In the genomic region with DNA sequence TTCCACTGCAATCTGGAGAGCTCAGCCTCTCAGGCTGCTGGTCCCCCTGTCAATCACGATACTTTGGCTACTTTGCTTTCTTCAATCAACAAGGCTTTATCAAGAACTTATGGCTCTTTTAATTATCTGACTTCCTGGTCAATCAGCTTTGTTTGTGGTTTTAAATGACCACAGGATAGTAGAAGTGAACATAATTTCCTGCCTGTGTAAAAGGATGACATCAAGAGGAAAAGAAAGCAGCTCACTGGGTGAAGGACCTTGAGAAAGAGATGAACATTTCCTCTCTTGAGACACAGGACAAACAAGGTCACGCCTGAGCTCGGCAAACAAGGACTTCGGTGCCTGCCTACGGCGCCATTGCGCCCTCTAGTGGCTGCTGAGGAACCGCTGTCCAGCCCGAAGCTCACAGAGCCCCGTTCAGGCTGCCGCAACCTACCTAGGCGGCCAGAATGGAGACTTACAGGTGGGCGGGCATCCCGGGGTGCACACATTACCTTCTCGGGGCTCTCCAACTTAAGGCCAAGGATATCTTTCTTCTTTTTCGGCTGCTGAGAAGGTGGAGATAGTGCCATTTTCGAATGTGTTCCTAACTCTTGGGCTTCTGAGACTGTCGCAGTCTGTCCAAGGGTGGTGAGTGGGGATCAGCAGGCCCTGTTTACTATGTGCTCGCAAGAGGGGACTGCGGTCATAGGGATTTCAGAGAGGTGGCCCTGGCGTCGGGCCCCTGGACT, we compare ENCODE assay signal across 8 cellular contexts. TPM values are rescaled to one million over a fixed set of nuclear protein-coding genes. Genes with fewer than 3 reads are reported as not detected.
DNase-seq lines count a peak whose midpoint lies in the region; ATAC-seq, FAIRE-seq and TF ChIP-seq lines count a peak whose summit lies in the region.

No MANE protein-coding gene starts in this region.

- H4K20me1 ChIP-seq in PC-3 (ENCODE audit: low read length), result no peaks in the 10 kb centered on the region

- peaks cover 0 to 2% (median 0%) of the 10 kb centered on the region in 5 donors for H3K27me3 Mint-ChIP-seq in naive thymus-derived CD4-positive, alpha-beta T cell

- no peaks in the 10 kb centered on the region for H3K9me3 Mint-ChIP-seq in naive thymus-derived CD4-positive, alpha-beta T cell

- H2AFZ ChIP-seq in PC-3 (ENCODE audit: low read length), result peak overlapping the region; percentile 67

- H3K36me3 ChIP-seq in PC-3 (ENCODE audit: low read depth, low read length), result no peaks in the 10 kb centered on the region
- H3K36me3 ChIP-seq in esophagus muscularis mucosa, result no peaks in the 10 kb centered on the region
- no peaks in the 10 kb centered on the region for H3K36me3 ChIP-seq in naive thymus-derived CD4-positive, alpha-beta T cell (ENCODE audit: control insufficient read depth in 2 of 3, insufficient read depth in 3 of 3, low read length in 3 of 3)

- H3K79me2 ChIP-seq in PC-3 (ENCODE audit: low read length), result no peaks in the 10 kb centered on the region

- H3K4me1 ChIP-seq in PC-3 (ENCODE audit: insufficient read depth, low read length) (peaks cover 19% of the 10 kb centered on the region), esophagus muscularis mucosa (peaks cover 4 to 21% (median 10%) of the 10 kb centered on the region in 4 donors)
- peaks cover 7 to 10% of the 10 kb centered on the region in 2 donors for H3K4me1 ChIP-seq in naive thymus-derived CD4-positive, alpha-beta T cell (ENCODE audit: control insufficient read depth in 2 of 2, insufficient read depth in 2 of 2, low read length in 2 of 2)

- no TSS peak for BruUV-seq in PC-3 (replicated peaks; lab: Mats Ljungman, UMichigan)

- peak overlapping the region; percentile 44 for H3K9ac ChIP-seq in PC-3 (ENCODE audit: low read length)

- DNase-seq in D721Med (ENCODE audit: insufficient read length, low spot score) (peak; percentile 46), HT1080 (ENCODE audit: low read depth) (peak; percentile 87), PC-3 (peak; percentile 91), esophagus muscularis mucosa (ENCODE audit: extremely low spot score) (peak; percentile 96)
- peak; percentile 89 for DNase-seq in activated T-cell treated with anti-CD3 and anti-CD28 coated beads, Interleukin-2, amount 50 U/mL, for 1 hour
- peak; percentile 55 to 88 (median 80) for DNase-seq in naive thymus-derived CD4-positive, alpha-beta T cell
- peak; percentile 75 to 78 for DNase-seq in stimulated activated CD8-positive, alpha-beta memory T cell treated with anti-CD3 and anti-CD28 coated beads, Interleukin-7, amount 100 ng/mL, for 48 hours (ENCODE audit: extremely low read depth in 1 of 2, low read depth in 1 of 2)

- H3K27ac Mint-ChIP-seq in naive thymus-derived CD4-positive, alpha-beta T cell, result peak overlapping the region in 5 of 9 donors; percentile 25 to 72 (median 56)

- no peak for TF ChIP-seq POLR2A in esophagus muscularis mucosa (IDR thresholded peaks at IDR 0.05; ENCODE audit: low read depth)

- ATAC-seq in GM21423 (IDR thresholded peaks at IDR 0.05; ENCODE audit: unreplicated experiment) (peak; percentile 85), PC-3 (peak; percentile 97)
- peak; percentile 95 for ATAC-seq in naive thymus-derived CD4-positive, alpha-beta T cell

- POLR2A ChIA-PET in PC-3 (lab: Charles Lee; ENCODE audit: unreplicated experiment), result interaction anchor here (0.7 kb wide), 1 partner anchor 379 kb away, joined by 6 read pairs; no protein-coding TSS in a partner anchor
- POLR2A ChIA-PET in naive thymus-derived CD4-positive, alpha-beta T cell (lab: Charles Lee), result interaction anchor here (0.5 to 1.5 kb wide), 2 partner anchors 214 to 221 kb away, joined by 3 to 4 read pairs; no protein-coding TSS in a partner anchor

- intact Hi-C loops in PC-3 (cut with micrococcal nuclease), result loop anchor here (1.0 to 5.0 kb wide), 4 partner anchors 56 to 359 kb away; no protein-coding TSS in a partner anchor
- intact Hi-C loops in esophagus muscularis mucosa (cut with DNase I), result loop anchor here (1.0 to 5.0 kb wide), 3 partner anchors 54 to 359 kb away; a partner anchor contains a TSS
- intact Hi-C loops in naive thymus-derived CD4-positive, alpha-beta T cell (cut with micrococcal nuclease), result loop anchor here (1.0 to 5.0 kb wide), 9 partner anchors 53 to 1228 kb away; no protein-coding TSS in a partner anchor

- H3K36me3 Mint-ChIP-seq in naive thymus-derived CD4-positive, alpha-beta T cell, result no peaks in the 10 kb centered on the region

- H3K9me3 ChIP-seq in PC-3 (ENCODE audit: low read length), result no peaks in the 10 kb centered on the region
- no peaks in the 10 kb centered on the region for H3K9me3 ChIP-seq in esophagus muscularis mucosa
- no peaks in the 10 kb centered on the region for H3K9me3 ChIP-seq in naive thymus-derived CD4-positive, alpha-beta T cell (ENCODE audit: control insufficient read depth in 2 of 3, low read length in 3 of 3)

- no peak for TF ChIP-seq EP300 in esophagus muscularis mucosa (IDR thresholded peaks at IDR 0.05)

- peak overlapping the region; percentile 35 for H3K4me2 ChIP-seq in PC-3 (ENCODE audit: low read length)

- FAIRE-seq in D721Med (lab: Jason Lieb, UNC), result no peak

- H3K27ac ChIP-seq in PC-3 (ENCODE audit: low read length) (peak overlapping the region; percentile 54), esophagus muscularis mucosa (replicated peaks in 1 of 4) (peak overlapping the region; percentile 32 to 77 (median 60))
- H3K27ac ChIP-seq in naive thymus-derived CD4-positive, alpha-beta T cell (ENCODE audit: low read depth, low read length), result no peak overlapping the region

- H3K9me2 ChIP-seq in PC-3 (replicated peaks; ENCODE audit: low read length), result no peaks in the 10 kb centered on the region

- peak overlapping the region in 5 of 10 donors; percentile 12 to 41 (median 18) for H3K4me3 Mint-ChIP-seq in naive thymus-derived CD4-positive, alpha-beta T cell

- TF ChIP-seq CTCF in D721Med (IDR thresholded peaks at IDR 0.05; ENCODE audit: insufficient read depth, missing control alignments) (peak; percentile 90), PC-3 (conservative IDR thresholded peaks at IDR 0.05; ENCODE audit: low read depth, low read length) (peak; percentile 97), esophagus muscularis mucosa (IDR thresholded peaks at IDR 0.05) (peak; percentile 94 to 98 (median 96))

- H3K4me1 Mint-ChIP-seq in naive thymus-derived CD4-positive, alpha-beta T cell, result peaks cover 6 to 31% (median 9%) of the 10 kb centered on the region in 7 donors

- H3F3A ChIP-seq in PC-3 (ENCODE audit: low read length, unreplicated experiment), result no peaks in the 10 kb centered on the region

- CTCF ChIA-PET in PC-3 (lab: Charles Lee), result interaction anchor here (0.5 to 1.9 kb wide), 12 partner anchors 10 to 987 kb away, joined by 3 to 26 read pairs (median 5); no protein-coding TSS in a partner anchor
- CTCF ChIA-PET in naive thymus-derived CD4-positive, alpha-beta T cell (lab: Charles Lee), result interaction anchor here (0.6 to 8.7 kb wide), 37 partner anchors 8 to 1631 kb away, joined by 3 to 141 read pairs (median 5); a partner anchor contains a TSS

- no peak overlapping the region for H3K4me3 ChIP-seq in PC-3 (ENCODE audit: low read length)
- H3K4me3 ChIP-seq in esophagus muscularis mucosa, result peak overlapping the region in 2 of 4 donors; percentile 3
- no peak overlapping the region for H3K4me3 ChIP-seq in naive thymus-derived CD4-positive, alpha-beta T cell (ENCODE audit: low read length)

- WGBS in esophagus muscularis mucosa, result 14% methylated on average over 12 of the region's 22 CpGs

- H3K27me3 ChIP-seq in PC-3 (ENCODE audit: low read length) (no peaks in the 10 kb centered on the region), esophagus muscularis mucosa (no peaks in the 10 kb centered on the region)
- peaks cover 0 to 3% of the 10 kb centered on the region in 2 donors for H3K27me3 ChIP-seq in naive thymus-derived CD4-positive, alpha-beta T cell (ENCODE audit: control insufficient read depth in 2 of 2, insufficient read depth in 2 of 2, low read length in 2 of 2)

RNA-seq across cellular contexts. Expression of a gene that starts 54.0 kb away (rescaled TPM):
- not detected in 2 replicates for total RNA-seq in HT1080 (2014; rRNA removed; shearing (Covaris generic))
- polyA plus RNA-seq in HT1080 (2015; cell fraction: cytosol; rRNA removed), result not detected in 2 replicates
- not detected in 2 replicates for polyA plus RNA-seq in HT1080 (2015; cell fraction: nucleus; rRNA removed)
- total RNA-seq in PC-3 (2014; rRNA removed) (0.11 TPM in 1 of 2 replicates, not detected in the other), esophagus muscularis mucosa (under 1 TPM in 3 of 4 donors, not detected in 1; 0.19 to 0.92 (median 0.66) TPM)
- total RNA-seq in naive thymus-derived CD4-positive, alpha-beta T cell, result under 1 TPM in 2 of 5 experiments, not detected in 3; 0.15 to 0.21 TPM
- not detected for polyA plus RNA-seq in naive thymus-derived CD4-positive, alpha-beta T cell

Comparison
In these comparisons a context has a peak if more than half of its experiments do, and no peak if none do; other contexts are left out.
1. DNase-seq: peak in every context shown above with its lines; median percentile 96 in esophagus muscularis mucosa; 91 in PC-3; 89 in activated T-cell treated with anti-CD3 and anti-CD28 coated beads, Interleukin-2, amount 50 U/mL, for 1 hour; 87 in HT1080; 80 in naive thymus-derived CD4-positive, alpha-beta T cell; 76 in stimulated activated CD8-positive, alpha-beta memory T cell treated with anti-CD3 and anti-CD28 coated beads, Interleukin-7, amount 100 ng/mL, for 48 hours; 46 in D721Med.